In genomic region chrX:54280466-54280865, GRCh38 we compare ENCODE assay signal across 24 cellular contexts.
"Had no signal": no experiment of that assay in that cellular context is flagged by ENCODE, and none has a peak within 500 bp of the region (broad histone marks: within the 10 kb centered on the region; RNA-seq: fewer than 3 reads in every experiment).

No MANE protein-coding gene starts in this region.

- FAIRE-seq: endothelial cell of umbilical vein, frontal cortex had no signal

- H3K4me1 Mint-ChIP-seq: immature natural killer cell; mesothelial cell of epicardium; naive B cell; naive thymus-derived CD8-positive, alpha-beta T cell had no signal

- H3K4me3 Mint-ChIP-seq: immature natural killer cell; mesothelial cell of epicardium; naive B cell; naive thymus-derived CD8-positive, alpha-beta T cell had no signal

- H2AFZ ChIP-seq: hepatocyte had no signal

- H3K4me2 ChIP-seq: hepatocyte had no signal

- DNase-seq: dermis blood vessel endothelial cell; dorsolateral prefrontal cortex; effector CD4-positive, alpha-beta T cell; effector memory CD4-positive, alpha-beta T cell; foreskin keratinocyte; heart left ventricle; hypothalamus; immature natural killer cell; islet precursor cell; left cardiac atrium; left lung; left ventricle myocardium superior; lower lobe of right lung; mesenchymal stem cell; mucosa of descending colon; naive B cell; naive thymus-derived CD8-positive, alpha-beta T cell had no signal

- H3K27ac ChIP-seq: coronary artery, dorsolateral prefrontal cortex, esophagus muscularis mucosa, foreskin keratinocyte, gastroesophageal sphincter, heart left ventricle, hepatocyte, left lung, lower lobe of right lung had no signal

- H3K9me3 Mint-ChIP-seq: immature natural killer cell had no signal

- H3K36me3 ChIP-seq: esophagus muscularis mucosa, gastroesophageal sphincter, heart left ventricle, left lung, lower lobe of right lung had no signal

- H3K27me3 ChIP-seq: esophagus muscularis mucosa, foreskin keratinocyte, gastroesophageal sphincter, hepatocyte, left lung had no signal

- H3K4me1 ChIP-seq: esophagus muscularis mucosa, foreskin keratinocyte, gastroesophageal sphincter, heart left ventricle, left lung, lower lobe of right lung had no signal

- H3K27ac Mint-ChIP-seq: immature natural killer cell; mesothelial cell of epicardium; naive B cell; naive thymus-derived CD8-positive, alpha-beta T cell had no signal

- H3K27me3 Mint-ChIP-seq: naive thymus-derived CD8-positive, alpha-beta T cell had no signal

- H3K79me2 ChIP-seq: hepatocyte had no signal

- H3K4me3 ChIP-seq: coronary artery, dorsolateral prefrontal cortex, esophagus muscularis mucosa, gastroesophageal sphincter, heart left ventricle, hepatocyte, left lung, lower lobe of right lung, mucosa of descending colon had no signal

- H3K36me3 Mint-ChIP-seq: immature natural killer cell; naive thymus-derived CD8-positive, alpha-beta T cell had no signal

- H3K9me3 ChIP-seq: gastroesophageal sphincter, left lung, lower lobe of right lung, mucosa of descending colon had no signal
